In the genomic region with DNA sequence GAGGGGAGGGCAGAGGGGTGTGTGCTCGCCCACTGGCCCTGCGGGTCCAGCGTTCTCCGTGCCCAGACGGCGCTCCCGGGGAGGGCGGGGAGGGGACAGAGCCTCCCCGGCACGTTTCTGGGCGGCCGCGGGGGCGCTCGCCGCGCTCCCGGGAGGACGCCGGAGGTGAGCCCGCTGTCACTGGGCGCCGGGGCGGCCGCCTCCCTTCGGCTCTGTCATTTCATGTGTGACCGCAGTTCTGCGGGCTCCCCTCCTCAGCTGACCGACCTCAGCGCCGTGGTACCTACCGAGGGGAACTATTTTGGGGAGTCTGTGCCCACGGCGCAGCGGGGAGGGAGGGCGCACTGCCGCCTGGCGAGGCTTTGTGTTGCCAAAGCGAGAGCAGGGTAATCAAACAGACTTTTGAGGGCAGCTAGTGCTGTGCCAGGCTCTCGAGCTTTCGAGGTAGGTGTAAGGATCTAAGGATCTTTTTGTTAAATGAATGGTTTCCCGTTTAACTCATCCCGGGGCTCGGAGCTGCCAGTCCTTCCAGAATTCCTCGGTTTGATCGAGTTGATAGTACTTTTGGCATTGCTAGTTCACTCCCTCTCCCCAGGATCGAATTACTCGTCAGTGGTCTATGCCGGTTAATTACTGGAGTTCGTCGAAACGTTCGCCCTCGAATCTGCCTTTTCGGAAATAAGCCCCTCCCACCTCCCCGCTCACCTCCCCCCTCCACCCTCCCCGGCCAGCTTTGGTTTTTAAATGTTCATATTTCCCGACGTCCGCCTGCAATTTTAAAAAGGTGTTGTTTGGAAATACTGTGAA, we compare ENCODE assay signal across 1 cellular context.
TF ChIP-seq lines count a peak whose summit lies in the region.

No MANE protein-coding gene starts in this region.

TF ChIP-seq in HepG2, 621 proteins besides CTCF, POLR2A, EP300 and RAD21 (continued from another document and continues in another):
- TF ChIP-seq ELF1 (CRISPR knock-in tag; IDR thresholded peaks at IDR 0.05) (no peak), NFE2L2 (IDR thresholded peaks at IDR 0.05; ENCODE audit: low read length) (no peak), ZNF354B (CRISPR knock-in tag; IDR thresholded peaks at IDR 0.05) (no peak), ZNF619 (CRISPR knock-in tag; IDR thresholded peaks at IDR 0.05) (no peak), ZNF773 (CRISPR knock-in tag; IDR thresholded peaks at IDR 0.05; ENCODE audit: borderline replicate concordance) (no peak), ZNF510 (CRISPR knock-in tag; IDR thresholded peaks at IDR 0.05; ENCODE audit: low read depth) (no peak), ZNF382 (CRISPR knock-in tag; IDR thresholded peaks at IDR 0.05; ENCODE audit: borderline replicate concordance) (no peak), ETV5 (CRISPR knock-in tag; IDR thresholded peaks at IDR 0.05; ENCODE audit: borderline replicate concordance) (0 out of 2 replicates have a peak, but pooled peaks have one; percentile 22), ZNF75D (CRISPR knock-in tag; IDR thresholded peaks at IDR 0.05; ENCODE audit: borderline replicate concordance) (no peak), HOXA3 (CRISPR knock-in tag; IDR thresholded peaks at IDR 0.05) (0 out of 2 replicates have a peak, but pooled peaks have one; percentile 18), TCF12 (IDR thresholded peaks at IDR 0.05) (no peak), TCF12 (CRISPR knock-in tag; IDR thresholded peaks at IDR 0.05) (no peak), EZH2 (conservative IDR thresholded peaks at IDR 0.05; ENCODE audit: low read depth, low read length) (no peak), ERF (CRISPR knock-in tag; IDR thresholded peaks at IDR 0.05) (0 out of 2 replicates have a peak, but pooled peaks have one; percentile 21), DRAP1 (CRISPR knock-in tag; IDR thresholded peaks at IDR 0.05) (0 out of 2 replicates have a peak, but pooled peaks have one; percentile 9), ZNF230 (CRISPR knock-in tag; IDR thresholded peaks at IDR 0.05) (0 out of 2 replicates have a peak, but pooled peaks have one; percentile 49), IRX3 (CRISPR knock-in tag; IDR thresholded peaks at IDR 0.05; ENCODE audit: borderline replicate concordance, low read depth) (no peak), ATF7-NPFF (CRISPR knock-in tag; IDR thresholded peaks at IDR 0.05; ENCODE audit: low read depth) (no peak; the same call in 1 of the 2 replicates), SOX13 (IDR thresholded peaks at IDR 0.05) (no peak), SOX13 (CRISPR knock-in tag; conservative IDR thresholded peaks at IDR 0.05 in 1 of 2, IDR thresholded peaks at IDR 0.05 in 1 of 2) (no peak), CHCHD3 (CRISPR knock-in tag; IDR thresholded peaks at IDR 0.05) (no peak), ZNF101 (CRISPR knock-in tag; IDR thresholded peaks at IDR 0.05; ENCODE audit: borderline replicate concordance, low read depth) (no peak), KLF15 (CRISPR knock-in tag; IDR thresholded peaks at IDR 0.05; ENCODE audit: borderline replicate concordance) (no peak), ZNF501 (CRISPR knock-in tag; IDR thresholded peaks at IDR 0.05) (0 out of 2 replicates have a peak, but pooled peaks have one; percentile 28), ZNF260 (CRISPR knock-in tag; IDR thresholded peaks at IDR 0.05; ENCODE audit: borderline replicate concordance, low read depth) (no peak), TOPORS (CRISPR knock-in tag; IDR thresholded peaks at IDR 0.05) (no peak), TAF15 (IDR thresholded peaks at IDR 0.05; ENCODE audit: low read depth, low read length, poor library complexity, severe bottlenecking) (no peak), RARA (CRISPR knock-in tag; IDR thresholded peaks at IDR 0.05) (no peak; the same call in 1 of the 2 replicates), HHEX (CRISPR knock-in tag; IDR thresholded peaks at IDR 0.05) (no peak), ZNF350 (CRISPR knock-in tag; IDR thresholded peaks at IDR 0.05; ENCODE audit: borderline replicate concordance, low read depth) (no peak), CHD4 (IDR thresholded peaks at IDR 0.05; ENCODE audit: borderline replicate concordance, low read length) (no peak), ARID3A (IDR thresholded peaks at IDR 0.05; ENCODE audit: low read depth, low read length) (0 out of 2 replicates have a peak, but pooled peaks have one; percentile 5), ZNF556 (CRISPR knock-in tag; IDR thresholded peaks at IDR 0.05; ENCODE audit: borderline replicate concordance) (no peak), ZNF597 (CRISPR knock-in tag; IDR thresholded peaks at IDR 0.05) (no peak), ESRRA (CRISPR knock-in tag; IDR thresholded peaks at IDR 0.05; ENCODE audit: low read depth) (no peak), ZBTB34 (CRISPR knock-in tag; IDR thresholded peaks at IDR 0.05) (no peak), NFIC (IDR thresholded peaks at IDR 0.05; ENCODE audit: low read length) (no peak), GLMP (CRISPR knock-in tag; IDR thresholded peaks at IDR 0.05; ENCODE audit: borderline replicate concordance) (no peak), PRMT3 (CRISPR knock-in tag; IDR thresholded peaks at IDR 0.05; ENCODE audit: borderline replicate concordance, low read depth) (no peak), NCOA1 (CRISPR knock-in tag; IDR thresholded peaks at IDR 0.05) (no peak), TFE3 (CRISPR knock-in tag; IDR thresholded peaks at IDR 0.05) (no peak), ZBTB44 (CRISPR knock-in tag; IDR thresholded peaks at IDR 0.05) (no peak), ZBTB20 (CRISPR knock-in tag; IDR thresholded peaks at IDR 0.05; ENCODE audit: borderline replicate concordance, low read depth) (no peak)
- TF ChIP-seq, protein P1, sequence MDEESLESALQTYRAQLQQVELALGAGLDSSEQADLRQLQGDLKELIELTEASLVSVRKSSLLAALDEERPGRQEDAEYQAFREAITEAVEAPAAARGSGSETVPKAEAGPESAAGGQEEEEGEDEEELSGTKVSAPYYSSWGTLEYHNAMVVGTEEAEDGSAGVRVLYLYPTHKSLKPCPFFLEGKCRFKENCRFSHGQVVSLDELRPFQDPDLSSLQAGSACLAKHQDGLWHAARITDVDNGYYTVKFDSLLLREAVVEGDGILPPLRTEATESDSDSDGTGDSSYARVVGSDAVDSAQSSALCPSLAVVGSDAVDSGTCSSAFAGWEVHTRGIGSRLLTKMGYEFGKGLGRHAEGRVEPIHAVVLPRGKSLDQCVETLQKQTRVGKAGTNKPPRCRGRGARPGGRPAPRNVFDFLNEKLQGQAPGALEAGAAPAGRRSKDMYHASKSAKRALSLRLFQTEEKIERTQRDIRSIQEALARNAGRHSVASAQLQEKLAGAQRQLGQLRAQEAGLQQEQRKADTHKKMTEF (CRISPR knock-in tag; IDR thresholded peaks at IDR 0.05) = peak; percentile 79; the same call in 1 of the 2 replicates
- TF ChIP-seq, protein P2, sequence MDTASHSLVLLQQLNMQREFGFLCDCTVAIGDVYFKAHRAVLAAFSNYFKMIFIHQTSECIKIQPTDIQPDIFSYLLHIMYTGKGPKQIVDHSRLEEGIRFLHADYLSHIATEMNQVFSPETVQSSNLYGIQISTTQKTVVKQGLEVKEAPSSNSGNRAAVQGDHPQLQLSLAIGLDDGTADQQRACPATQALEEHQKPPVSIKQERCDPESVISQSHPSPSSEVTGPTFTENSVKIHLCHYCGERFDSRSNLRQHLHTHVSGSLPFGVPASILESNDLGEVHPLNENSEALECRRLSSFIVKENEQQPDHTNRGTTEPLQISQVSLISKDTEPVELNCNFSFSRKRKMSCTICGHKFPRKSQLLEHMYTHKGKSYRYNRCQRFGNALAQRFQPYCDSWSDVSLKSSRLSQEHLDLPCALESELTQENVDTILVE (CRISPR knock-in tag; IDR thresholded peaks at IDR 0.05) = no peak
- TF ChIP-seq, protein P3, sequence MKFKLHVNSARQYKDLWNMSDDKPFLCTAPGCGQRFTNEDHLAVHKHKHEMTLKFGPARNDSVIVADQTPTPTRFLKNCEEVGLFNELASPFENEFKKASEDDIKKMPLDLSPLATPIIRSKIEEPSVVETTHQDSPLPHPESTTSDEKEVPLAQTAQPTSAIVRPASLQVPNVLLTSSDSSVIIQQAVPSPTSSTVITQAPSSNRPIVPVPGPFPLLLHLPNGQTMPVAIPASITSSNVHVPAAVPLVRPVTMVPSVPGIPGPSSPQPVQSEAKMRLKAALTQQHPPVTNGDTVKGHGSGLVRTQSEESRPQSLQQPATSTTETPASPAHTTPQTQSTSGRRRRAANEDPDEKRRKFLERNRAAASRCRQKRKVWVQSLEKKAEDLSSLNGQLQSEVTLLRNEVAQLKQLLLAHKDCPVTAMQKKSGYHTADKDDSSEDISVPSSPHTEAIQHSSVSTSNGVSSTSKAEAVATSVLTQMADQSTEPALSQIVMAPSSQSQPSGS (CRISPR knock-in tag; IDR thresholded peaks at IDR 0.05) = no peak; the same call in 1 of the 2 replicates
- TF ChIP-seq, protein P4, sequence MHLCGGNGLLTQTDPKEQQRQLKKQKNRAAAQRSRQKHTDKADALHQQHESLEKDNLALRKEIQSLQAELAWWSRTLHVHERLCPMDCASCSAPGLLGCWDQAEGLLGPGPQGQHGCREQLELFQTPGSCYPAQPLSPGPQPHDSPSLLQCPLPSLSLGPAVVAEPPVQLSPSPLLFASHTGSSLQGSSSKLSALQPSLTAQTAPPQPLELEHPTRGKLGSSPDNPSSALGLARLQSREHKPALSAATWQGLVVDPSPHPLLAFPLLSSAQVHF (CRISPR knock-in tag; IDR thresholded peaks at IDR 0.05) = no peak
